In genomic region chr7:134741901-134742635, GRCh38 we compare ENCODE assay signal across 10 cellular contexts. TPM values are rescaled to one million over a fixed set of nuclear protein-coding genes. Genes with fewer than 3 reads are reported as not detected.
DNase-seq lines count a peak whose midpoint lies in the region; ATAC-seq and TF ChIP-seq lines count a peak whose summit lies in the region.
"Had no signal": no experiment of that assay in that cellular context is flagged by ENCODE, and none has a peak within 500 bp of the region (broad histone marks: within the 10 kb centered on the region; RNA-seq: fewer than 3 reads in every experiment).

No MANE protein-coding gene starts in this region.

- TF ChIP-seq CTCF in ascending aorta (IDR thresholded peaks at IDR 0.05), result no peak

- H3K4me3 ChIP-seq in ascending aorta (no peak overlapping the region), right cardiac atrium (ENCODE audit: low read length) (no peak overlapping the region)

- peak overlapping the region; percentile 85 to 87 for H3K27ac ChIP-seq in ascending aorta
- peak overlapping the region; percentile 61 for H3K27ac ChIP-seq in right cardiac atrium (ENCODE audit: low read length)

- intact Hi-C loops in ascending aorta (cut with DNase I), result no loop called here
- intact Hi-C loops in right cardiac atrium (cut with DNase I), result loop anchor here in 2 of 4 donors (5.0 to 10.0 kb wide), 2 partner anchors 45 to 47 kb away; no protein-coding TSS in a partner anchor
- intact Hi-C loops in sciatic nerve (cut with DNase I), result no loop called here

- H3K9me3 ChIP-seq in ascending aorta, result no peaks in the 10 kb centered on the region
- H3K9me3 ChIP-seq in right cardiac atrium (ENCODE audit: control insufficient read depth, low read length), result no peaks in the 10 kb centered on the region

- ATAC-seq in right cardiac atrium, result peak in 1 of 2 donors; percentile 84
- peak; percentile 40 for ATAC-seq in sciatic nerve
- no peak for ATAC-seq in GM19452 (IDR thresholded peaks at IDR 0.05; ENCODE audit: unreplicated experiment)

- WGBS in right cardiac atrium, result 54% methylated on average over 3 of the region's 3 CpGs

- H3K27me3 ChIP-seq in ascending aorta (no peaks in the 10 kb centered on the region), right cardiac atrium (ENCODE audit: control insufficient read depth, insufficient read depth) (no peaks in the 10 kb centered on the region)

- peak; percentile 85 for DNase-seq in GM03348 (ENCODE audit: low spot score)
- no peak for DNase-seq in ascending aorta (ENCODE audit: low spot score in 2 of 2)
- peak in 1 of 3 donors; percentile 38 for DNase-seq in right cardiac atrium
- DNase-seq in sciatic nerve (ENCODE audit: low spot score), result no peak
- DNase-seq in COLO829 (ENCODE audit: low spot score), result no peak
- no peak for DNase-seq in ureter (ENCODE audit: low spot score)
- DNase-seq in NCI-H187 treated with DMSO at 0.1 percent for 48 hours (lab: John Stamatoyannopoulos, UW), result no peak
- DNase-seq: activated naive CD8-positive, alpha-beta T cell treated with anti-CD3 and anti-CD28 coated beads for 36 hours; NCI-H345 had no signal

- H3K36me3 ChIP-seq in ascending aorta, result no peaks in the 10 kb centered on the region

- H3K4me1 ChIP-seq in ascending aorta (peaks cover 7 to 47% of the 10 kb centered on the region in 2 donors), right cardiac atrium (ENCODE audit: control insufficient read depth, insufficient read depth, low read length) (peaks cover 4% of the 10 kb centered on the region)

RNA-seq across cellular contexts. Expression of gene CALD1, which starts 37.4 kb away (rescaled TPM):
- total RNA-seq in ascending aorta (352 TPM), right cardiac atrium (100 to 1,000 TPM; 127 to 214 (median 137) TPM), sciatic nerve (534 TPM), ureter (389 TPM)
- polyA plus RNA-seq in right cardiac atrium, result 93.9 TPM
